17 cellular contexts compared by ENCODE assay signal in genomic region chr17:68450801-68451200, GRCh38. TPM values are rescaled to one million over a fixed set of nuclear protein-coding genes. Genes with fewer than 3 reads are reported as not detected.
DNase-seq lines count a peak whose midpoint lies in the region; ATAC-seq and TF ChIP-seq lines count a peak whose summit lies in the region.
"Had no signal": no experiment of that assay in that cellular context is flagged by ENCODE, and none has a peak within 500 bp of the region (broad histone marks: within the 10 kb centered on the region; RNA-seq: fewer than 3 reads in every experiment).

No MANE protein-coding gene starts in this region.

- no peaks in the 10 kb centered on the region for H3K36me3 Mint-ChIP-seq in glutamatergic neuron (ENCODE audit: unreplicated experiment)

- peaks cover 0 to 14% (median 7%) of the 10 kb centered on the region in 11 experiments; a peak in 6 of 22 replicates for H3K9me3 ChIP-seq in BLaER1 treated with 17β-estradiol and CSF1 and Interleukin-3, amounts not matched to agents 10 nM and 100 nM (replicated peaks in 1 of 11)
- H3K9me3 ChIP-seq in psoas muscle, result no peaks in the 10 kb centered on the region
- H3K9me3 ChIP-seq: A549, BE2C had no signal

- H4K20me1 ChIP-seq in BLaER1 treated with 17β-estradiol and CSF1 and Interleukin-3, amounts not matched to agents 10 nM and 100 nM, result no peaks in the 10 kb centered on the region; a peak in 2 of 22 replicates

- H3K4me1 Mint-ChIP-seq in glutamatergic neuron (ENCODE audit: low read depth, unreplicated experiment), result peaks cover 66% of the 10 kb centered on the region

- no peak for ATAC-seq in psoas muscle
- no peak for ATAC-seq in HG03175 (IDR thresholded peaks at IDR 0.05; ENCODE audit: unreplicated experiment)
- ATAC-seq: A549 had no signal

- H3K4me3 ChIP-seq in BLaER1 treated with 17β-estradiol and CSF1 and Interleukin-3, amounts not matched to agents 10 nM and 100 nM, result no peak overlapping the region
- no peak overlapping the region for H3K4me3 ChIP-seq in psoas muscle
- H3K4me3 ChIP-seq: A549 had no signal

- H3K4me1 ChIP-seq in BLaER1 treated with 17β-estradiol and CSF1 and Interleukin-3, amounts not matched to agents 10 nM and 100 nM, result peaks cover 46 to 74% (median 66%) of the 10 kb centered on the region in 10 experiments
- peaks cover 42% of the 10 kb centered on the region for H3K4me1 ChIP-seq in psoas muscle
- H3K4me1 ChIP-seq: A549, BE2C had no signal

- H3K4me2 ChIP-seq in BLaER1 treated with 17β-estradiol and CSF1 and Interleukin-3, amounts not matched to agents 10 nM and 100 nM, result peak overlapping the region in 8 of 11 experiments; percentile 15 to 67 (median 48); a peak in 12 of 22 replicates
- H3K4me2 ChIP-seq: A549 had no signal

- no peaks in the 10 kb centered on the region for H3K27me3 ChIP-seq in BLaER1 treated with 17β-estradiol and CSF1 and Interleukin-3, amounts not matched to agents 10 nM and 100 nM
- no peaks in the 10 kb centered on the region for H3K27me3 ChIP-seq in psoas muscle (ENCODE audit: insufficient read depth in 3 of 3, low read length in 2 of 3)

- H3K9ac ChIP-seq in BLaER1 treated with 17β-estradiol and CSF1 and Interleukin-3, amounts not matched to agents 10 nM and 100 nM, result no peak overlapping the region

- peak overlapping the region; percentile 84 for H3K4me3 Mint-ChIP-seq in glutamatergic neuron (ENCODE audit: unreplicated experiment)
- H3K4me3 Mint-ChIP-seq: HFFc6 had no signal

- peak overlapping the region; percentile 96 for H3K27ac Mint-ChIP-seq in glutamatergic neuron (ENCODE audit: unreplicated experiment)
- H3K27ac Mint-ChIP-seq: CD4-positive, CD25-positive, alpha-beta regulatory T cell; HFFc6 had no signal

- intact Hi-C loops in psoas muscle (cut with DNase I), result no loop called here

- H3K27me3 Mint-ChIP-seq in glutamatergic neuron (ENCODE audit: unreplicated experiment), result peaks cover 18% of the 10 kb centered on the region
- H3K27me3 Mint-ChIP-seq: CD4-positive, CD25-positive, alpha-beta regulatory T cell had no signal

- TF ChIP-seq CTCF in glutamatergic neuron (IDR thresholded peaks at IDR 0.05; ENCODE audit: partially characterized antibody, unreplicated experiment) (no peak), psoas muscle (IDR thresholded peaks at IDR 0.05) (no peak)

- peak; percentile 11 for DNase-seq in COLO668 (lab: John Stamatoyannopoulos, UW; ENCODE audit: unreplicated experiment)
- DNase-seq in glutamatergic neuron, result peak; percentile 24
- no peak for DNase-seq in psoas muscle
- DNase-seq in DMS153 (lab: John Stamatoyannopoulos, UW), result no peak
- no peak for DNase-seq in NOMO-1 (lab: John Stamatoyannopoulos, UW; ENCODE audit: unreplicated experiment in 2 of 2)
- no peak for DNase-seq in iPS-NIHi11 (ENCODE audit: low spot score)
- DNase-seq: BE2C; CD4-positive, CD25-positive, alpha-beta regulatory T cell; DMS79 treated with DMSO at 0.1 percent for 48 hours; GDM1; HCEC 1CT; HFFc6; IMR-90; KBM-7 had no signal

- peaks cover 19% of the 10 kb centered on the region for H3K9me3 Mint-ChIP-seq in glutamatergic neuron (ENCODE audit: unreplicated experiment)
- H3K9me3 Mint-ChIP-seq: CD4-positive, CD25-positive, alpha-beta regulatory T cell; HFFc6 had no signal

- no peak overlapping the region for H3K27ac ChIP-seq in BLaER1 treated with 17β-estradiol and CSF1 and Interleukin-3, amounts not matched to agents 10 nM and 100 nM
- peak overlapping the region; percentile 98 for H3K27ac ChIP-seq in psoas muscle
- H3K27ac ChIP-seq: A549 had no signal

- H3K36me3 ChIP-seq in BLaER1 treated with 17β-estradiol and CSF1 and Interleukin-3, amounts not matched to agents 10 nM and 100 nM, result peaks cover 0 to 77% (median 43%) of the 10 kb centered on the region in 11 experiments; a peak in 16 of 22 replicates
- H3K36me3 ChIP-seq in psoas muscle (ENCODE audit: insufficient read depth in 1 of 2, low read depth in 1 of 2), result peaks cover 9 to 72% of the 10 kb centered on the region in 2 donors
- H3K36me3 ChIP-seq: BE2C had no signal

- WGBS in psoas muscle, 3 donors, result 88 to 92% (median 88%) methylated on average over 14 of the region's 14 CpGs

RNA-seq across cellular contexts. Expression of gene WIPI1, which starts 6.5 kb away (rescaled TPM):
- total RNA-seq in glutamatergic neuron (ENCODE audit: unreplicated experiment) (252 TPM), psoas muscle (100 to 1,000 TPM in 2 of 4 donors, 10 to 100 TPM in 2; 80.3 to 197 (median 117) TPM)
- polyA plus RNA-seq in psoas muscle, result 100 to 1,000 TPM; 128 to 152 (median 136) TPM

Comparison
In these comparisons a context has a peak if more than half of its experiments do, and no peak if none do; other contexts are left out.
1. DNase-seq: peak in COLO668 (single experiment) and glutamatergic neuron (single experiment); none in psoas muscle (0 of 2), DMS153 (single experiment), NOMO-1 (0 of 2) and iPS-NIHi11 (single experiment).